14 cellular contexts compared by ENCODE assay signal in genomic region chr12:83199069-83199468, GRCh38.
"Had no signal": no experiment of that assay in that cellular context is flagged by ENCODE, and none has a peak within 500 bp of the region (broad histone marks: within the 10 kb centered on the region; RNA-seq: fewer than 3 reads in every experiment).

No MANE protein-coding gene starts in this region.

- H3K36me3 ChIP-seq: breast epithelium, ovary, sigmoid colon, stomach, upper lobe of right lung had no signal

- H3K4me3 Mint-ChIP-seq: activated naive CD8-positive, alpha-beta T cell treated with anti-CD3 and anti-CD28 coated beads, Interleukin-2, amount 50 U/mL, for 24 hours; activated T-helper 17 cell treated with anti-CD3 and anti-CD28 coated beads, Interleukin-2, amount 50 U/mL, for 72 hours had no signal

- H3K4me1 Mint-ChIP-seq: activated naive CD8-positive, alpha-beta T cell treated with anti-CD3 and anti-CD28 coated beads, Interleukin-2, amount 50 U/mL, for 24 hours; activated T-helper 17 cell treated with anti-CD3 and anti-CD28 coated beads, Interleukin-2, amount 50 U/mL, for 72 hours had no signal

- H3K27ac ChIP-seq: breast epithelium, ovary, sigmoid colon, stomach, testis, upper lobe of right lung had no signal

- H3K9me3 Mint-ChIP-seq: activated naive CD8-positive, alpha-beta T cell treated with anti-CD3 and anti-CD28 coated beads, Interleukin-2, amount 50 U/mL, for 24 hours; activated T-helper 17 cell treated with anti-CD3 and anti-CD28 coated beads, Interleukin-2, amount 50 U/mL, for 72 hours had no signal

- ATAC-seq: activated CD4-positive, CD25-positive, alpha-beta regulatory T cell treated with anti-CD3 and anti-CD28 coated beads, Interleukin-2, amount 50 U/mL, for 24 hours; activated naive CD8-positive, alpha-beta T cell treated with anti-CD3 and anti-CD28 coated beads, Interleukin-2, amount 50 U/mL, for 24 hours; activated T-helper 17 cell treated with anti-CD3 and anti-CD28 coated beads, Interleukin-2, amount 50 U/mL, for 72 hours; esophagus mucosa; upper lobe of right lung had no signal

- DNase-seq: activated CD4-positive, alpha-beta T cell treated with anti-CD3 and anti-CD28 coated beads, Interleukin-2, amount 50 U/mL, for 4 hours; activated naive CD4-positive, alpha-beta T cell treated with Interleukin-2 at 50 U/mL for 16 hours; activated naive CD8-positive, alpha-beta T cell treated with anti-CD3 and anti-CD28 coated beads, Interleukin-2, amount 50 U/mL, for 24 hours; aorta; ovary; sigmoid colon; stimulated activated CD4-positive, alpha-beta T cell treated with anti-CD3 and anti-CD28 coated beads, Interleukin-2, amount 100 ng/mL, for 24 hours; stomach; testis; upper lobe of right lung had no signal

- H3K27me3 ChIP-seq: breast epithelium, ovary, sigmoid colon, stomach, testis, upper lobe of right lung had no signal

- H3K9me3 ChIP-seq: breast epithelium, ovary, sigmoid colon, stomach, testis, upper lobe of right lung had no signal

- H3K4me3 ChIP-seq: breast epithelium, ovary, stomach, testis, upper lobe of right lung had no signal

- H3K27ac Mint-ChIP-seq: activated naive CD8-positive, alpha-beta T cell treated with anti-CD3 and anti-CD28 coated beads, Interleukin-2, amount 50 U/mL, for 24 hours; activated T-helper 17 cell treated with anti-CD3 and anti-CD28 coated beads, Interleukin-2, amount 50 U/mL, for 72 hours had no signal

- H3K27me3 Mint-ChIP-seq: activated naive CD8-positive, alpha-beta T cell treated with anti-CD3 and anti-CD28 coated beads, Interleukin-2, amount 50 U/mL, for 24 hours had no signal

- H3K4me1 ChIP-seq: breast epithelium, testis, upper lobe of right lung had no signal
